ENCODE assay signal across 25 cellular contexts in genomic region chr6:127096167-127096566, GRCh38. TPM values are rescaled to one million over a fixed set of nuclear protein-coding genes. Genes with fewer than 3 reads are reported as not detected.
DNase-seq lines count a peak whose midpoint lies in the region; ATAC-seq, FAIRE-seq and TF ChIP-seq lines count a peak whose summit lies in the region.
"Had no signal": no experiment of that assay in that cellular context is flagged by ENCODE, and none has a peak within 500 bp of the region (broad histone marks: within the 10 kb centered on the region; RNA-seq: fewer than 3 reads in every experiment).

No MANE protein-coding gene starts in this region.

- no peak for TF ChIP-seq EP300 in A549 (IDR thresholded peaks at IDR 0.05)

- ATAC-seq in A549, result peak; percentile 54 to 70; a peak in 4 of 6 replicates
- ATAC-seq in GM23338, result no peak
- no peak for ATAC-seq in HG02981 (IDR thresholded peaks at IDR 0.05; ENCODE audit: unreplicated experiment)
- ATAC-seq: HCT116, HepG2 had no signal

- TF ChIP-seq POLR2A in A549 (IDR thresholded peaks at IDR 0.05; ENCODE audit: low read length) (no peak), uterus (IDR thresholded peaks at IDR 0.05) (no peak)

- H3K9me3 Mint-ChIP-seq in GM23338, result no peaks in the 10 kb centered on the region
- H3K9me3 Mint-ChIP-seq: CD4-positive, CD25-positive, alpha-beta regulatory T cell; CD8-positive, alpha-beta memory T cell; HFFc6; IgD-negative memory B cell had no signal

- H3K9me2 ChIP-seq in GM23338 (ENCODE audit: insufficient read depth), result no peaks in the 10 kb centered on the region

- H3K27ac ChIP-seq in A549 (peak overlapping the region; percentile 48 to 57; a peak in 4 of 6 replicates), GM23338 (ENCODE audit: low read depth) (no peak overlapping the region), uterus (no peak overlapping the region)
- H3K27ac ChIP-seq: GM23248, HL-60 had no signal

- H3K4me2 ChIP-seq in A549 (peak overlapping the region; percentile 54), GM23338 (no peak overlapping the region)

- intact Hi-C loops in uterus (cut with DNase I; ENCODE audit: low total_unique reads), result no loop called here

- H3K9me3 ChIP-seq in A549 (no peaks in the 10 kb centered on the region), uterus (no peaks in the 10 kb centered on the region)
- H3K9me3 ChIP-seq: BE2C had no signal

- peak in 1 of 2 experiments; percentile 23 for DNase-seq in A549 (ENCODE audit: low read depth in 1 of 2, low spot score in 1 of 2)
- DNase-seq in GM23338 (ENCODE audit: low spot score), result no peak
- DNase-seq in NCI-H69 (lab: John Stamatoyannopoulos, UW), result peak; percentile 24
- DNase-seq in kidney tubule cell (ENCODE audit: low spot score), result peak; percentile 28
- DNase-seq in uterus, result no peak
- DNase-seq in HPDE6-E6E7 (ENCODE audit: extremely low spot score), result no peak
- DNase-seq: ACHN; BE2C; CD4-positive, CD25-positive, alpha-beta regulatory T cell; CD8-positive, alpha-beta memory T cell; COR-L47; DMS 273 treated with DMSO at 0.1 percent for 48 hours; GDM1; GM23248; HFFc6; KBM-7 had no signal

- H3K4me3 Mint-ChIP-seq in GM23338, result no peak overlapping the region
- H3K4me3 Mint-ChIP-seq: CD4-positive, CD25-positive, alpha-beta regulatory T cell; CD8-positive, alpha-beta memory T cell; HFFc6; IgD-negative memory B cell had no signal

- H3K36me3 Mint-ChIP-seq in GM23338 (ENCODE audit: low read depth), result no peaks in the 10 kb centered on the region
- H3K36me3 Mint-ChIP-seq: CD4-positive, CD25-positive, alpha-beta regulatory T cell; CD8-positive, alpha-beta memory T cell; IgD-negative memory B cell had no signal

- FAIRE-seq in A549 (lab: Jason Lieb, UNC), result no peak
- FAIRE-seq: GM12892, GM18507, H54, HepG2 had no signal

- H3K36me3 ChIP-seq in GM23338 (ENCODE audit: insufficient read depth) (no peaks in the 10 kb centered on the region), uterus (no peaks in the 10 kb centered on the region)
- H3K36me3 ChIP-seq: BE2C had no signal

- 67% methylated on average over 5 of the region's 5 CpGs for WGBS in A549 (ENCODE audit: missing lambda C conversion rate)

- H3K4me1 ChIP-seq in A549, result peaks cover 25% of the 10 kb centered on the region
- no peaks in the 10 kb centered on the region for H3K4me1 ChIP-seq in GM23338 (ENCODE audit: insufficient read depth)
- no peaks in the 10 kb centered on the region for H3K4me1 ChIP-seq in uterus
- H3K4me1 ChIP-seq: BE2C had no signal

- POLR2A ChIA-PET in A549 (lab: Yijun Ruan, JAX), result no interaction called here

- no peak for TF ChIP-seq RAD21 in A549 (conservative IDR thresholded peaks at IDR 0.05 in 1 of 2, IDR thresholded peaks at IDR 0.05 in 1 of 2)

- H3K4me1 Mint-ChIP-seq in GM23338, result no peaks in the 10 kb centered on the region
- H3K4me1 Mint-ChIP-seq: CD4-positive, CD25-positive, alpha-beta regulatory T cell; CD8-positive, alpha-beta memory T cell had no signal

- CTCF ChIA-PET in A549 (lab: Yijun Ruan, JAX), result interaction anchor here (1.1 kb wide), 1 partner anchor 292 kb away, joined by 3 read pairs; no protein-coding TSS in a partner anchor

- H3K27me3 ChIP-seq in GM23338 (ENCODE audit: insufficient read depth) (no peaks in the 10 kb centered on the region), uterus (peaks cover 0 to 3% of the 10 kb centered on the region in 2 donors)
- H3K27me3 ChIP-seq: BE2C had no signal

- no peak overlapping the region for H3K27ac Mint-ChIP-seq in GM23338
- H3K27ac Mint-ChIP-seq: CD4-positive, CD25-positive, alpha-beta regulatory T cell; CD8-positive, alpha-beta memory T cell; HFFc6; IgD-negative memory B cell had no signal

- TF ChIP-seq CTCF in A549 (IDR thresholded peaks at IDR 0.05) (no peak), GM23338 (conservative IDR thresholded peaks at IDR 0.05; ENCODE audit: low read depth in 2 of 2) (no peak), uterus (IDR thresholded peaks at IDR 0.05) (no peak)

- H3K79me2 ChIP-seq in GM23338 (replicated peaks; ENCODE audit: insufficient read depth), result no peaks in the 10 kb centered on the region

- no peaks in the 10 kb centered on the region for H3K27me3 Mint-ChIP-seq in GM23338 (ENCODE audit: insufficient read depth, low read depth, poor library complexity)

- H2AFZ ChIP-seq in GM23338, result peak overlapping the region; percentile 6; the same call in 1 of the 2 replicates
- H2AFZ ChIP-seq: GM23248 had no signal

- H3K4me3 ChIP-seq in A549 (no peak overlapping the region), GM23338 (no peak overlapping the region), uterus (no peak overlapping the region)
- H3K4me3 ChIP-seq: GM23248 had no signal

- no peaks in the 10 kb centered on the region for H3F3A ChIP-seq in GM23338 (replicated peaks; ENCODE audit: low read depth)

- H4K20me1 ChIP-seq in GM23338 (replicated peaks; ENCODE audit: insufficient read depth), result no peaks in the 10 kb centered on the region

TF ChIP-seq in A549, 52 proteins besides CTCF, POLR2A, EP300 and RAD21:
- TF ChIP-seq NFE2L2 (conservative IDR thresholded peaks at IDR 0.05; ENCODE audit: low read length) (no peak), JUNB (IDR thresholded peaks at IDR 0.05) (no peak), BCL3 (IDR thresholded peaks at IDR 0.05) (no peak), ZFP36 (IDR thresholded peaks at IDR 0.05; ENCODE audit: borderline replicate concordance, partially characterized antibody) (no peak), ZNF302 (CRISPR knock-in tag; IDR thresholded peaks at IDR 0.05) (no peak), RNF2 (IDR thresholded peaks at IDR 0.05; ENCODE audit: borderline replicate concordance, low read depth) (no peak), GATA3 (IDR thresholded peaks at IDR 0.05; ENCODE audit: borderline replicate concordance) (no peak), TP53 (CRISPR knock-in tag; IDR thresholded peaks at IDR 0.05) (no peak), MAZ (IDR thresholded peaks at IDR 0.05; ENCODE audit: borderline replicate concordance, low read depth, low read length) (no peak), PBX3 (IDR thresholded peaks at IDR 0.05) (no peak)

TF ChIP-seq in GM23338, 12 proteins besides CTCF, POLR2A, EP300 and RAD21:
- no peak for TF ChIP-seq EZH2phosphoT487 (IDR thresholded peaks at IDR 0.05; ENCODE audit: unreplicated experiment)
- TF ChIP-seq EZH2 (IDR thresholded peaks at IDR 0.05; ENCODE audit: low read depth, unreplicated experiment), result no peak
- TF ChIP-seq, protein P1, sequence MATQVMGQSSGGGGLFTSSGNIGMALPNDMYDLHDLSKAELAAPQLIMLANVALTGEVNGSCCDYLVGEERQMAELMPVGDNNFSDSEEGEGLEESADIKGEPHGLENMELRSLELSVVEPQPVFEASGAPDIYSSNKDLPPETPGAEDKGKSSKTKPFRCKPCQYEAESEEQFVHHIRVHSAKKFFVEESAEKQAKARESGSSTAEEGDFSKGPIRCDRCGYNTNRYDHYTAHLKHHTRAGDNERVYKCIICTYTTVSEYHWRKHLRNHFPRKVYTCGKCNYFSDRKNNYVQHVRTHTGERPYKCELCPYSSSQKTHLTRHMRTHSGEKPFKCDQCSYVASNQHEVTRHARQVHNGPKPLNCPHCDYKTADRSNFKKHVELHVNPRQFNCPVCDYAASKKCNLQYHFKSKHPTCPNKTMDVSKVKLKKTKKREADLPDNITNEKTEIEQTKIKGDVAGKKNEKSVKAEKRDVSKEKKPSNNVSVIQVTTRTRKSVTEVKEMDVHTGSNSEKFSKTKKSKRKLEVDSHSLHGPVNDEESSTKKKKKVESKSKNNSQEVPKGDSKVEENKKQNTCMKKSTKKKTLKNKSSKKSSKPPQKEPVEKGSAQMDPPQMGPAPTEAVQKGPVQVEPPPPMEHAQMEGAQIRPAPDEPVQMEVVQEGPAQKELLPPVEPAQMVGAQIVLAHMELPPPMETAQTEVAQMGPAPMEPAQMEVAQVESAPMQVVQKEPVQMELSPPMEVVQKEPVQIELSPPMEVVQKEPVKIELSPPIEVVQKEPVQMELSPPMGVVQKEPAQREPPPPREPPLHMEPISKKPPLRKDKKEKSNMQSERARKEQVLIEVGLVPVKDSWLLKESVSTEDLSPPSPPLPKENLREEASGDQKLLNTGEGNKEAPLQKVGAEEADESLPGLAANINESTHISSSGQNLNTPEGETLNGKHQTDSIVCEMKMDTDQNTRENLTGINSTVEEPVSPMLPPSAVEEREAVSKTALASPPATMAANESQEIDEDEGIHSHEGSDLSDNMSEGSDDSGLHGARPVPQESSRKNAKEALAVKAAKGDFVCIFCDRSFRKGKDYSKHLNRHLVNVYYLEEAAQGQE (IDR thresholded peaks at IDR 0.05; ENCODE audit: unreplicated experiment), result no peak

RNA-seq across cellular contexts. Expression of gene RSPO3, which starts 22.3 kb away (rescaled TPM):
- 32.4 and 48.9 TPM in 2 replicates for polyA plus RNA-seq in A549 (2011; rRNA removed)
- polyA plus RNA-seq in A549 (2012; cell fraction: cytosol; rRNA removed), result 12.8 and 15.7 TPM in 2 replicates
- polyA plus RNA-seq in A549 (2012; cell fraction: nucleus; rRNA removed), result 6.7 and 9.7 TPM in 2 replicates
- polyA plus RNA-seq in A549 (2017; fragmentation: RNase III; extraction: RNeasy Plus Mini Kit Qiagen cat#74134 plus additional on column Dnase treatment), result 119 to 128 TPM (median 120 TPM) in 3 replicates
- 30.3 and 32.6 TPM in 2 replicates for polyA minus RNA-seq in A549 (2011; rRNA and poly(A)+ RNA removed)
- not detected in 2 replicates for total RNA-seq in GM23338 (2014; rRNA removed; shearing (Covaris generic))
- polyA plus RNA-seq in GM23338 (2016; fragmentation: Nextera tagmentation; extraction: Ambion mirVana), result 0.30 TPM in 1 of 2 replicates, not detected in the other
- 10 to 100 TPM; 23.5 to 70.6 (median 45.0) TPM for total RNA-seq in uterus
- total RNA-seq: A172; CD4-positive, CD25-positive, alpha-beta regulatory T cell; CD8-positive, alpha-beta memory T cell; HepG2; HFFc6 had no signal
- polyA plus RNA-seq: CD4-positive, CD25-positive, alpha-beta regulatory T cell; CD8-positive, alpha-beta memory T cell; HepG2; IgD-negative memory B cell had no signal

Comparison
In these comparisons a context has a peak if more than half of its experiments do, and no peak if none do; other contexts are left out.
1. ATAC-seq: peak in A549 (2 of 2); none in GM23338 (single experiment) and HG02981 (single experiment).
2. DNase-seq: peak in NCI-H69 (single experiment) and kidney tubule cell (single experiment); none in GM23338 (single experiment), uterus (0 of 2) and HPDE6-E6E7 (single experiment).
3. H3K27ac ChIP-seq: peak in A549 (2 of 2); none in GM23338 (single experiment) and uterus (0 of 2).
4. RNA of gene RSPO3, which starts 22.3 kb away (total RNA-seq): 23.5 to 70.6 TPM in uterus; not detected in GM23338; every median in the first group is over 10 times any median in the second.